In the genomic region with DNA sequence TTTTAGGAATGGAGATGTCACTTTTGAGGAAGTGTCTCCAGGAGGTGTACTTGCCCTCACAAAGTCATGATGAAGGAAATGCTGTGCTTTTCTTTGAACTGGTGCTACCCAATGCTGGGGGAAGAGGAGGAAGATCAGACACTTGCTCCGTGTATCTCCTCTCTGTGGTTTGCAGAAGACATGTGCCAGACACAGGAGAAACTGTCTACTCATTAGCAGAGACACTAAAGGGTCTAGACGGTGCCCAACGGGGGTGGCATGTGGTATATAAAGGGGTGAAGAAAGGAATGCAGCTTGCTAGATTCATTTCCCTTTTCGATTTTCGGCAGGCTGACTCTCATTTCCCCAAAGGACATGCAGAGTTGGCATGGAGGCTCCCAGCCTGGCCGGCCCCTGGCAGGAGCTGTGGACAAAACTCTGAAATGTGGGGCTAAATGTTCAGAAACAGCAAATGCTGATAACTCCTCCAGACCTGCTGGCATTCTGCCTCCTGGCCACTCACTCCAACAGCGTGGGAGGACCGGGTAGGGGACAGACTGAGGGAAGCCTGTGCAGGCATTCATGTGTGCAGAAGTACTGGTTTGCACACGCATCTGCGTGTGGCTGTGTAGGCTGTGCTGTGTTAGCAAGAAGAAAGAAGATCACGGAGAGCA, we compare ENCODE assay signal across 8 cellular contexts. TPM values are rescaled to one million over a fixed set of nuclear protein-coding genes. Genes with fewer than 3 reads are reported as not detected.
A peak's percentile ranks its signal among the peaks of the same experiment; 100 is the strongest.
DNase-seq lines count a peak whose midpoint lies in the region; ATAC-seq and TF ChIP-seq lines count a peak whose summit lies in the region.

No MANE protein-coding gene starts in this region.

- no peaks in the 10 kb centered on the region for H3K9me3 Mint-ChIP-seq in endothelial cell (ENCODE audit: unreplicated experiment)

- no peaks in the 10 kb centered on the region for H3K36me3 ChIP-seq in BLaER1 treated with 17β-estradiol and CSF1 and Interleukin-3, amounts not matched to agents 10 nM and 100 nM

- peak overlapping the region in 9 of 11 experiments; percentile 14 to 80 (median 47); a peak in 12 of 22 replicates for H3K9ac ChIP-seq in BLaER1 treated with 17β-estradiol and CSF1 and Interleukin-3, amounts not matched to agents 10 nM and 100 nM

- peak overlapping the region; percentile 72 to 97 (median 88) for H3K4me2 ChIP-seq in BLaER1 treated with 17β-estradiol and CSF1 and Interleukin-3, amounts not matched to agents 10 nM and 100 nM

- H3K27me3 Mint-ChIP-seq in endothelial cell (ENCODE audit: unreplicated experiment): peaks cover 4% of the 10 kb centered on the region

- H3K27ac Mint-ChIP-seq in endothelial cell (ENCODE audit: unreplicated experiment): no peak overlapping the region

- peak overlapping the region in 9 of 11 experiments; percentile 32 to 87 (median 62); a peak in 16 of 22 replicates for H3K27ac ChIP-seq in BLaER1 treated with 17β-estradiol and CSF1 and Interleukin-3, amounts not matched to agents 10 nM and 100 nM
- peak overlapping the region; percentile 100 for H3K27ac ChIP-seq in temporal lobe (ENCODE audit: low read depth, low read length)

- H3K4me3 ChIP-seq in BLaER1 treated with 17β-estradiol and CSF1 and Interleukin-3, amounts not matched to agents 10 nM and 100 nM: peak overlapping the region in 8 of 10 experiments; percentile 12 to 63 (median 40); a peak in 11 of 20 replicates

- in situ Hi-C loops in GM13977 (cut with MboI; ENCODE audit: low pct_unique_long_range_greater_than_20kb, low sequenced_read_pairs, unreplicated experiment): no loop called here

- no peaks in the 10 kb centered on the region for H3K27me3 ChIP-seq in BLaER1 treated with 17β-estradiol and CSF1 and Interleukin-3, amounts not matched to agents 10 nM and 100 nM

- DNase-seq in SIG-M5 (lab: John Stamatoyannopoulos, UW) (peak; percentile 7), iris pigment epithelial cell (ENCODE audit: low read depth) (peak; percentile 32), RKO (ENCODE audit: low spot score) (no peak), GM13977 (ENCODE audit: low spot score) (no peak), endothelial cell (ENCODE audit: low spot score) (no peak)

- H3K36me3 Mint-ChIP-seq in endothelial cell (ENCODE audit: low read depth, unreplicated experiment): no peaks in the 10 kb centered on the region

- peak; percentile 70 for ATAC-seq in HG02678 (IDR thresholded peaks at IDR 0.05; ENCODE audit: unreplicated experiment)

- no peak for TF ChIP-seq CTCF in GM13977 (IDR thresholded peaks at IDR 0.05; ENCODE audit: extremely low read depth, insufficient read depth, missing control alignments)
- TF ChIP-seq CTCF in endothelial cell (IDR thresholded peaks at IDR 0.05; ENCODE audit: unreplicated experiment): no peak

- no peaks in the 10 kb centered on the region; a peak in 1 of 22 replicates for H4K20me1 ChIP-seq in BLaER1 treated with 17β-estradiol and CSF1 and Interleukin-3, amounts not matched to agents 10 nM and 100 nM

- H3K4me3 Mint-ChIP-seq in endothelial cell (ENCODE audit: unreplicated experiment): no peak overlapping the region

- H3K4me1 ChIP-seq in BLaER1 treated with 17β-estradiol and CSF1 and Interleukin-3, amounts not matched to agents 10 nM and 100 nM: peaks cover 48 to 73% (median 61%) of the 10 kb centered on the region in 10 experiments

- no peaks in the 10 kb centered on the region for H3K9me3 ChIP-seq in BLaER1 treated with 17β-estradiol and CSF1 and Interleukin-3, amounts not matched to agents 10 nM and 100 nM (replicated peaks in 1 of 11)

- peaks cover 37% of the 10 kb centered on the region for H3K4me1 Mint-ChIP-seq in endothelial cell (ENCODE audit: unreplicated experiment)

RNA-seq across cellular contexts. Expression of gene QKI, which starts 59.6 kb away (rescaled TPM):
- total RNA-seq in temporal lobe: 198 TPM
- 326 TPM for total RNA-seq in endothelial cell (ENCODE audit: unreplicated experiment)

Comparison
In these comparisons a context has a peak if more than half of its experiments do, and no peak if none do; other contexts are left out.
1. DNase-seq: peak in SIG-M5 (single experiment) and iris pigment epithelial cell (single experiment); none in RKO (single experiment), GM13977 (single experiment) and endothelial cell (single experiment).